Comparison of ENCODE assay signal across 1 cellular context in the genomic region with DNA sequence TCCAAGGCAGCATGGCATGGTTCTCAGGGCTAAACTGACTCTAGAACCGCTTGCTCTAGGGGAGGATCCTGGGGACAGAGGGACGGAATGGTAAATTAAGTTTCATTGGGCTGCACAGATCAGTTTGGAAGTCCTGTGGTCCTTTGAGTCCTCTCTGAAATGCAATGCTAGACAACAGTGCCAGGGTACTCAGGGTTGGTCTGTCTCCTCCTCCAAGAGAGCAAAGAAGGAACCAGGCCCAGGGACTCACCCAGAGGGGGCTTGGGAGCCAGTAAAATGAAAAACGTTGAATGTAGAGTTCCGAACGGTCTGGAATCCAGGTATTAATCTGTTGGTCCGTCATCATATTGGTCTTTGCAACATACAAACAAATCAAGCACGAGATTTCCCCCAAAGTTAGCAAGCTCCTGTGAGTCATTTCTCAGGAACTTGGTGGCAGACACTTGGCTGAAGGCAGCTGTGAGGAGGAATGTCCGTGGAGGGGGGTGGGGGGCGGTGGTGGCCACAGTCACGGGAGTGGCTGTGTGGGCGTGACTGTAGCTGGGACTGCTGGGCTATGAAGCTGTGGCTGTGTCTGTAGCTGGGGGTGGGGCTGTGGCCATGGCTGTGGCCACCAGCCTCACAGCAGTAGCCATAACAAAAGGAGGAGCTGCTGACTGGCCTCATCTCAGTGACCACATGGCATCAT.
TF ChIP-seq lines count a peak whose summit lies in the region.

No MANE protein-coding gene starts in this region.

TF ChIP-seq in K562, 482 proteins besides CTCF, POLR2A, EP300 and RAD21 (continued from another document and continues in another):
- no peak for TF ChIP-seq RAD51 (IDR thresholded peaks at IDR 0.05; ENCODE audit: borderline replicate concordance, low read depth)
- TF ChIP-seq CBFA2T2 (conservative IDR thresholded peaks at IDR 0.05) = peak; percentile 22; the same call in 1 of the 2 replicates
- peak; percentile 54; the same call in 1 of the 2 replicates for TF ChIP-seq DPF2 (IDR thresholded peaks at IDR 0.05)
- no peak for TF ChIP-seq ZNF217 (CRISPR knock-in tag; IDR thresholded peaks at IDR 0.05)
- TF ChIP-seq SRSF9 (IDR thresholded peaks at IDR 0.05; ENCODE audit: borderline replicate concordance, low read depth, low read length) = no peak
- TF ChIP-seq MCM2 (IDR thresholded peaks at IDR 0.05; ENCODE audit: low read depth) = no peak
- no peak for TF ChIP-seq ATF7 (IDR thresholded peaks at IDR 0.05)
- no peak for TF ChIP-seq FOXK1 (CRISPR knock-in tag; IDR thresholded peaks at IDR 0.05; ENCODE audit: borderline replicate concordance)
- no peak for TF ChIP-seq ELF2 (CRISPR knock-in tag; IDR thresholded peaks at IDR 0.05)
- TF ChIP-seq STAT6 (CRISPR knock-in tag; IDR thresholded peaks at IDR 0.05) = no peak
- TF ChIP-seq ZNF707 (CRISPR knock-in tag; conservative IDR thresholded peaks at IDR 0.05) = no peak
- TF ChIP-seq, protein P1, sequence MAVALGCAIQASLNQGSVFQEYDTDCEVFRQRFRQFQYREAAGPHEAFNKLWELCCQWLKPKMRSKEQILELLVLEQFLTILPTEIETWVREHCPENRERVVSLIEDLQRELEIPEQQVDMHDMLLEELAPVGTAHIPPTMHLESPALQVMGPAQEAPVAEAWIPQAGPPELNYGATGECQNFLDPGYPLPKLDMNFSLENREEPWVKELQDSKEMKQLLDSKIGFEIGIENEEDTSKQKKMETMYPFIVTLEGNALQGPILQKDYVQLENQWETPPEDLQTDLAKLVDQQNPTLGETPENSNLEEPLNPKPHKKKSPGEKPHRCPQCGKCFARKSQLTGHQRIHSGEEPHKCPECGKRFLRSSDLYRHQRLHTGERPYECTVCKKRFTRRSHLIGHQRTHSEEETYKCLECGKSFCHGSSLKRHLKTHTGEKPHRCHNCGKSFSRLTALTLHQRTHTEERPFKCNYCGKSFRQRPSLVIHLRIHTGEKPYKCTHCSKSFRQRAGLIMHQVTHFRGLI (CRISPR knock-in tag; IDR thresholded peaks at IDR 0.05) = no peak
- TF ChIP-seq HSF4 (CRISPR knock-in tag; IDR thresholded peaks at IDR 0.05; ENCODE audit: borderline replicate concordance) = no peak
- no peak for TF ChIP-seq CLOCK (CRISPR knock-in tag; IDR thresholded peaks at IDR 0.05; ENCODE audit: borderline replicate concordance)
- TF ChIP-seq ELK1 (CRISPR knock-in tag; IDR thresholded peaks at IDR 0.05) = no peak
- no peak for TF ChIP-seq RHOXF2B (CRISPR knock-in tag; conservative IDR thresholded peaks at IDR 0.05)
- TF ChIP-seq FOXJ2 (tag; IDR thresholded peaks at IDR 0.05) = 0 out of 2 replicates have a peak, but pooled peaks have one; percentile 34
- no peak for TF ChIP-seq IRF1 (CRISPR knock-in tag; IDR thresholded peaks at IDR 0.05; ENCODE audit: borderline replicate concordance)
- no peak for TF ChIP-seq ZNF146 (CRISPR knock-in tag; IDR thresholded peaks at IDR 0.05; ENCODE audit: unreplicated experiment)
- no peak for TF ChIP-seq POLR2H (tag; IDR thresholded peaks at IDR 0.05; ENCODE audit: low read depth)
- peak; percentile 19; the same call in 1 of the 2 replicates for TF ChIP-seq ZBTB7A (IDR thresholded peaks at IDR 0.05; ENCODE audit: borderline replicate concordance, control insufficient read depth, low read depth, low read length)
- TF ChIP-seq ZKSCAN1 (IDR thresholded peaks at IDR 0.05; ENCODE audit: low read depth, low read length) = no peak
- no peak for TF ChIP-seq NCOA6 (IDR thresholded peaks at IDR 0.05)
- no peak for TF ChIP-seq ZFX (CRISPR knock-in tag; IDR thresholded peaks at IDR 0.05)
- 0 out of 4 replicates have a peak, but pooled peaks of 1 of the 2 experiments have one; percentile 25 for TF ChIP-seq HDAC1 (IDR thresholded peaks at IDR 0.05)
- TF ChIP-seq TCF3 (CRISPR knock-in tag; IDR thresholded peaks at IDR 0.05) = no peak
- TF ChIP-seq ZNF79 (CRISPR knock-in tag; IDR thresholded peaks at IDR 0.05; ENCODE audit: low read depth) = no peak
- no peak for TF ChIP-seq KAT8 (IDR thresholded peaks at IDR 0.05; ENCODE audit: low read depth)
- TF ChIP-seq NFRKB (IDR thresholded peaks at IDR 0.05; ENCODE audit: low read depth) = no peak
- peak; percentile 22; the same call in 1 of the 2 replicates for TF ChIP-seq ARID1B (IDR thresholded peaks at IDR 0.05)
- peak; percentile 60 for TF ChIP-seq TAF9B (IDR thresholded peaks at IDR 0.05; ENCODE audit: partially characterized antibody)
- TF ChIP-seq, protein P2, sequence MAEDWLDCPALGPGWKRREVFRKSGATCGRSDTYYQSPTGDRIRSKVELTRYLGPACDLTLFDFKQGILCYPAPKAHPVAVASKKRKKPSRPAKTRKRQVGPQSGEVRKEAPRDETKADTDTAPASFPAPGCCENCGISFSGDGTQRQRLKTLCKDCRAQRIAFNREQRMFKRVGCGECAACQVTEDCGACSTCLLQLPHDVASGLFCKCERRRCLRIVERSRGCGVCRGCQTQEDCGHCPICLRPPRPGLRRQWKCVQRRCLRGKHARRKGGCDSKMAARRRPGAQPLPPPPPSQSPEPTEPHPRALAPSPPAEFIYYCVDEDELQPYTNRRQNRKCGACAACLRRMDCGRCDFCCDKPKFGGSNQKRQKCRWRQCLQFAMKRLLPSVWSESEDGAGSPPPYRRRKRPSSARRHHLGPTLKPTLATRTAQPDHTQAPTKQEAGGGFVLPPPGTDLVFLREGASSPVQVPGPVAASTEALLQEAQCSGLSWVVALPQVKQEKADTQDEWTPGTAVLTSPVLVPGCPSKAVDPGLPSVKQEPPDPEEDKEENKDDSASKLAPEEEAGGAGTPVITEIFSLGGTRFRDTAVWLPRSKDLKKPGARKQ (CRISPR knock-in tag; IDR thresholded peaks at IDR 0.05) = no peak
- TF ChIP-seq CBFB (CRISPR knock-in tag; IDR thresholded peaks at IDR 0.05) = no peak
- TF ChIP-seq JUN (IDR thresholded peaks at IDR 0.05; ENCODE audit: borderline replicate concordance, low read depth, low read length) = no peak
- no peak for TF ChIP-seq JUN (CRISPR knock-in tag; IDR thresholded peaks at IDR 0.05; ENCODE audit: borderline replicate concordance)
- TF ChIP-seq ZMIZ1 (IDR thresholded peaks at IDR 0.05; ENCODE audit: low read depth in 2 of 2, low read length in 2 of 2) = no peak
- TF ChIP-seq ZHX1 (conservative IDR thresholded peaks at IDR 0.05; ENCODE audit: low read length) = no peak
- peak; percentile 63 for TF ChIP-seq TEAD4 (IDR thresholded peaks at IDR 0.05; ENCODE audit: low read length)
- TF ChIP-seq TEAD4 (CRISPR knock-in tag; IDR thresholded peaks at IDR 0.05; ENCODE audit: borderline replicate concordance) = no peak
- no peak for TF ChIP-seq ZNF253 (CRISPR knock-in tag; conservative IDR thresholded peaks at IDR 0.05)
- TF ChIP-seq ZNF395 (CRISPR knock-in tag; IDR thresholded peaks at IDR 0.05) = 0 out of 2 replicates have a peak, but pooled peaks have one; percentile 44
- TF ChIP-seq BRCA1 (IDR thresholded peaks at IDR 0.05) = no peak
- no peak for TF ChIP-seq BRCA1 (CRISPR knock-in tag; IDR thresholded peaks at IDR 0.05)
- no peak for TF ChIP-seq RFX1 (IDR thresholded peaks at IDR 0.05)
- no peak for TF ChIP-seq GATAD2B (IDR thresholded peaks at IDR 0.05; ENCODE audit: borderline replicate concordance)
